Comparison of ENCODE assay signal across 19 cellular contexts in the genomic region with DNA sequence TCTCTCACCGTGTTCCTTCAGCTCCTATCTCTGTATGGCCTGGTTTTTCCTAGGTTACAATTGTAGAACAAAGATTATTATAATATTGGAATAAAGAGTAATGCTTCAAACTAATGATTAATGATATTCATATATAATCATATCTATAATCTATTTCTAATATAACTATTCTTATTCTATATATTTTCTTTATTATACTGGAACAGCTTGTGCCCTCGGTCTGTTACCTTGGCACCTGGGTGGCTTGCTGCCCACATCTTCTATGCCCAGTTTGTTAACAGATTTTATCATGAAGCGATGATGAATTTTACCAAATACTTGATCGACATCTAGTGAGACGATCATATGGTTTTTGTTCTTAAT.
"Had no signal": no experiment of that assay in that cellular context is flagged by ENCODE, and none has a peak within 500 bp of the region (broad histone marks: within the 10 kb centered on the region; RNA-seq: fewer than 3 reads in every experiment).

No MANE protein-coding gene starts in this region.

- H3K4me3 ChIP-seq: colonic mucosa, gastroesophageal sphincter, prostate gland, suprapubic skin, tibial artery had no signal

- H3K36me3 Mint-ChIP-seq: activated naive CD4-positive, alpha-beta T cell treated with anti-CD3 and anti-CD28 coated beads, Interleukin-2, amount 50 U/mL, for 72 hours; immature natural killer cell; mesothelial cell of epicardium; naive B cell had no signal

- H3K27me3 ChIP-seq: colonic mucosa, dorsolateral prefrontal cortex, gastroesophageal sphincter, pancreas, suprapubic skin, tibial artery had no signal

- H3K4me1 ChIP-seq: colonic mucosa, gastroesophageal sphincter, pancreas, prostate gland, suprapubic skin, tibial artery had no signal

- H3K4me1 Mint-ChIP-seq: activated CD4-positive, alpha-beta T cell treated with anti-CD3 and anti-CD28 coated beads for 36 hours; central memory CD8-positive, alpha-beta T cell; immature natural killer cell; naive B cell had no signal

- H3K27ac ChIP-seq: colonic mucosa, dorsolateral prefrontal cortex, gastroesophageal sphincter, pancreas, prostate gland, suprapubic skin, tibial artery had no signal

- H3K27ac Mint-ChIP-seq: activated CD4-positive, alpha-beta T cell treated with anti-CD3 and anti-CD28 coated beads for 36 hours; activated naive CD4-positive, alpha-beta T cell treated with anti-CD3 and anti-CD28 coated beads, Interleukin-2, amount 50 U/mL, for 72 hours; activated T-cell treated with anti-CD3 and anti-CD28 coated beads, Interleukin-2, amount 50 U/mL, for 72 hours; immature natural killer cell; mesothelial cell of epicardium; naive B cell had no signal

- H3K4me3 Mint-ChIP-seq: activated CD4-positive, alpha-beta T cell treated with anti-CD3 and anti-CD28 coated beads for 36 hours; activated T-cell treated with anti-CD3 and anti-CD28 coated beads, Interleukin-2, amount 50 U/mL, for 72 hours; central memory CD8-positive, alpha-beta T cell; immature natural killer cell; naive B cell had no signal

- DNase-seq: activated CD4-positive, CD25-positive, alpha-beta regulatory T cell; activated naive CD4-positive, alpha-beta T cell; activated T-cell treated with anti-CD3 and anti-CD28 coated beads for 4 hours; effector memory CD4-positive, alpha-beta T cell; immature natural killer cell; naive B cell; stimulated activated naive CD4-positive, alpha-beta T cell had no signal

- H3K9me3 ChIP-seq: colonic mucosa, gastroesophageal sphincter, pancreas, prostate gland, suprapubic skin, tibial artery had no signal

- ATAC-seq: activated CD4-positive, alpha-beta T cell treated with anti-CD3 and anti-CD28 coated beads for 36 hours; activated naive CD4-positive, alpha-beta T cell treated with anti-CD3 and anti-CD28 coated beads, Interleukin-2, amount 50 U/mL, for 72 hours; activated T-cell treated with anti-CD3 and anti-CD28 coated beads, Interleukin-2, amount 50 U/mL, for 72 hours; gastroesophageal sphincter had no signal

- H3K36me3 ChIP-seq: colonic mucosa, gastroesophageal sphincter, pancreas, prostate gland, suprapubic skin, tibial artery had no signal

- H3K27me3 Mint-ChIP-seq: activated CD4-positive, alpha-beta T cell treated with anti-CD3 and anti-CD28 coated beads for 36 hours; central memory CD8-positive, alpha-beta T cell; naive B cell had no signal
